9 cellular contexts compared by ENCODE assay signal in the genomic region with DNA sequence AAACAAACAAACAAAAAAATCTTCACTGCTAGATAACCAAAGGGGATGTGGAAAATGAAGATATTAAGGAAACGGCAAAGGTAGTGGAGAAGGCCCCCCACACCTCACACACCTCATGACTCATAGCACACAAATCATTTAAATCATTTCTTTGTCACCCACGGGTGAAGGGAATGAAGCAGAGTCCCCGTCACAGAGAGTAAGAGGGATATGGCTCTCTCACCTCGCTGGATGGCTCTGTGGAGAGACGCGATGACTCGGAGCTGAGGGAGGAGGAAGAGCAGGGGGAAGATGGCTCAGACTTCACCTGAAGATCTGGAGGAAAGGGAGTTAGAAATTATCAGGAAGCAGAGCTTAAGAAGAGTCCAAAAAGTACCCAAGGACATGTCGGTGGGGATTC. TPM values are rescaled to one million over a fixed set of nuclear protein-coding genes. Genes with fewer than 3 reads are reported as not detected.
A peak's percentile ranks its signal among the peaks of the same experiment; 100 is the strongest.
DNase-seq lines count a peak whose midpoint lies in the region; ATAC-seq, FAIRE-seq and TF ChIP-seq lines count a peak whose summit lies in the region.
"Had no signal": no experiment of that assay in that cellular context is flagged by ENCODE, and none has a peak within 500 bp of the region (broad histone marks: within the 10 kb centered on the region; RNA-seq: fewer than 3 reads in every experiment).

No MANE protein-coding gene starts in this region.

- no peak overlapping the region for H3K9ac ChIP-seq in endothelial cell of umbilical vein (replicated peaks; ENCODE audit: extremely low read depth, insufficient read depth, low read length)

- ATAC-seq in CD4-positive, CD25-positive, alpha-beta regulatory T cell (ENCODE audit: low read depth in 2 of 2) = no peak
- no peak for ATAC-seq in GM21737 (IDR thresholded peaks at IDR 0.05; ENCODE audit: unreplicated experiment)

- H3K79me2 ChIP-seq in OCI-LY7 (ENCODE audit: insufficient read depth, low read depth, low read length) (peaks cover 30% of the 10 kb centered on the region; the same call in 1 of the 2 replicates), endothelial cell of umbilical vein (ENCODE audit: control insufficient read depth, insufficient read depth, low read length) (peaks cover 11% of the 10 kb centered on the region)

- peak overlapping the region; percentile 89 for H3K4me3 ChIP-seq in CD4-positive, CD25-positive, alpha-beta regulatory T cell (ENCODE audit: low read depth, low read length)
- peak overlapping the region; percentile 79 for H3K4me3 ChIP-seq in OCI-LY7 (ENCODE audit: low read depth, low read length, poor library complexity, severe bottlenecking)
- peak overlapping the region in 2 of 3 experiments; percentile 84 to 99 for H3K4me3 ChIP-seq in endothelial cell of umbilical vein (replicated peaks in 1 of 3; ENCODE audit: insufficient read depth in 1 of 3, low read depth in 1 of 3, low read length in 3 of 3)

- intact Hi-C loops in OCI-LY7 (cut with micrococcal nuclease; ENCODE audit: unreplicated experiment) (no loop called here), endothelial cell of umbilical vein (cut with micrococcal nuclease) (no loop called here)

- dilution Hi-C loops in endothelial cell of umbilical vein (cut with MboI; ENCODE audit: extremely low pct_ligation_motif_present, low sequenced_read_pairs) = no loop called here

- H3K4me3 Mint-ChIP-seq in CD4-positive, CD25-positive, alpha-beta regulatory T cell = peak overlapping the region; percentile 89 to 100 (median 98)
- peak overlapping the region; percentile 99 for H3K4me3 Mint-ChIP-seq in osteocyte (ENCODE audit: unreplicated experiment)

- H2AFZ ChIP-seq in OCI-LY7 (ENCODE audit: low read length) (no peak overlapping the region), endothelial cell of umbilical vein (ENCODE audit: low read depth, low read length) (no peak overlapping the region)

- H3K36me3 ChIP-seq in CD4-positive, CD25-positive, alpha-beta regulatory T cell (ENCODE audit: control insufficient read depth, insufficient read depth, low read length) = peaks cover 40% of the 10 kb centered on the region
- H3K36me3 ChIP-seq in OCI-LY7 (ENCODE audit: insufficient read depth, low read length) (peaks cover 43% of the 10 kb centered on the region), endothelial cell of umbilical vein (ENCODE audit: control insufficient read depth in 2 of 2, extremely low read depth in 1 of 2, insufficient read depth in 2 of 2, low read length in 2 of 2) (peaks cover 5 to 19% of the 10 kb centered on the region in 2 experiments)

- peak overlapping the region; percentile 95 to 99 (median 98) for H3K27ac Mint-ChIP-seq in CD4-positive, CD25-positive, alpha-beta regulatory T cell
- H3K27ac Mint-ChIP-seq in osteocyte (ENCODE audit: unreplicated experiment) = peak overlapping the region; percentile 100

- H3K9me1 ChIP-seq in endothelial cell of umbilical vein (replicated peaks; ENCODE audit: control insufficient read depth, extremely low read depth, insufficient read depth, low read length) = no peaks in the 10 kb centered on the region

- peaks cover 29% of the 10 kb centered on the region for H3K4me1 ChIP-seq in CD4-positive, CD25-positive, alpha-beta regulatory T cell (ENCODE audit: control insufficient read depth, insufficient read depth, low read length, poor library complexity, severe bottlenecking)
- H3K4me1 ChIP-seq in OCI-LY7 (ENCODE audit: insufficient read depth, low read length, poor library complexity, severe bottlenecking) = peaks cover 29% of the 10 kb centered on the region
- peaks cover 20% of the 10 kb centered on the region for H3K4me1 ChIP-seq in endothelial cell of umbilical vein (ENCODE audit: control insufficient read depth, extremely low read depth, insufficient read depth, low read length)

- no peak for DNase-seq in CD4-positive, CD25-positive, alpha-beta regulatory T cell
- DNase-seq in OCI-LY7 (ENCODE audit: low spot score) = no peak
- DNase-seq in endothelial cell of umbilical vein (ENCODE audit: low read depth, low spot score) = no peak
- no peak for DNase-seq in osteocyte (ENCODE audit: extremely low spot score, unreplicated experiment)
- DNase-seq in GM19238 (ENCODE audit: insufficient read length, low spot score) = no peak
- no peak for DNase-seq in NCI-H1048 (lab: John Stamatoyannopoulos, UW)
- DNase-seq in HCEC 1CT = no peak
- DNase-seq: NCI-H1417 had no signal

- POLR2A ChIA-PET in OCI-LY7 (lab: Charles Lee) (no interaction called here), endothelial cell of umbilical vein (lab: Charles Lee) (interaction anchor here (0.6 kb wide), 1 partner anchor 49 kb away, joined by 6 read pairs; a partner anchor contains a TSS)

- H3K9me3 ChIP-seq in CD4-positive, CD25-positive, alpha-beta regulatory T cell (ENCODE audit: control insufficient read depth in 2 of 2, low read length in 2 of 2) = no peaks in the 10 kb centered on the region
- H3K9me3 ChIP-seq in OCI-LY7 (ENCODE audit: low read length) = no peaks in the 10 kb centered on the region
- H3K9me3 ChIP-seq in endothelial cell of umbilical vein (replicated peaks; ENCODE audit: control insufficient read depth, insufficient read depth, low read length) = no peaks in the 10 kb centered on the region

- H3K4me1 Mint-ChIP-seq in CD4-positive, CD25-positive, alpha-beta regulatory T cell = peaks cover 10 to 57% (median 38%) of the 10 kb centered on the region in 4 donors
- peaks cover 38% of the 10 kb centered on the region for H3K4me1 Mint-ChIP-seq in osteocyte (ENCODE audit: unreplicated experiment)

- no peak for FAIRE-seq in endothelial cell of umbilical vein (lab: Jason Lieb, UNC)

- no peak for TF ChIP-seq CTCF in OCI-LY7 (conservative IDR thresholded peaks at IDR 0.05; ENCODE audit: low read length)
- TF ChIP-seq CTCF in endothelial cell of umbilical vein (IDR thresholded peaks at IDR 0.05; ENCODE audit: extremely low read depth in 1 of 2, insufficient read depth in 1 of 2, low read depth in 1 of 2, low read length in 2 of 2) = no peak
- TF ChIP-seq CTCF in osteocyte (IDR thresholded peaks at IDR 0.05) = no peak

- H3K4me2 ChIP-seq in OCI-LY7 (ENCODE audit: low read length) = peak overlapping the region; percentile 82
- peak overlapping the region; percentile 57 for H3K4me2 ChIP-seq in endothelial cell of umbilical vein (ENCODE audit: insufficient read depth, low read length)

- peak overlapping the region; percentile 77 for H3K27ac ChIP-seq in CD4-positive, CD25-positive, alpha-beta regulatory T cell (ENCODE audit: insufficient read depth, low read length, poor library complexity, severe bottlenecking)
- H3K27ac ChIP-seq in OCI-LY7 (ENCODE audit: low read depth, low read length, poor library complexity, severe bottlenecking) = no peak overlapping the region
- H3K27ac ChIP-seq in endothelial cell of umbilical vein (ENCODE audit: insufficient read depth, low read depth, low read length) = no peak overlapping the region

- no peaks in the 10 kb centered on the region for H3K27me3 ChIP-seq in CD4-positive, CD25-positive, alpha-beta regulatory T cell (ENCODE audit: control insufficient read depth, insufficient read depth, low read length)
- no peaks in the 10 kb centered on the region for H3K27me3 ChIP-seq in endothelial cell of umbilical vein (ENCODE audit: control insufficient read depth in 2 of 2, insufficient read depth in 2 of 2, low read length in 2 of 2)

- BruUV-seq in OCI-LY7 (replicated peaks; lab: Mats Ljungman, UMichigan) (no TSS peak), endothelial cell of umbilical vein (replicated peaks; lab: Mats Ljungman, UMichigan) (no TSS peak)

- H4K20me1 ChIP-seq in OCI-LY7 (ENCODE audit: insufficient read depth, low read length) = no peaks in the 10 kb centered on the region
- no peaks in the 10 kb centered on the region for H4K20me1 ChIP-seq in endothelial cell of umbilical vein (replicated peaks; ENCODE audit: control insufficient read depth, extremely low read depth, insufficient read depth, low read length)

- peaks cover 31% of the 10 kb centered on the region for H3K36me3 Mint-ChIP-seq in CD4-positive, CD25-positive, alpha-beta regulatory T cell
- peaks cover 19% of the 10 kb centered on the region for H3K36me3 Mint-ChIP-seq in osteocyte (ENCODE audit: unreplicated experiment)

- CTCF ChIA-PET in OCI-LY7 (lab: Charles Lee; ENCODE audit: unreplicated experiment) (interaction anchor here (1.4 kb wide), 1 partner anchor 28 kb away, joined by 7 read pairs; no protein-coding TSS in a partner anchor), endothelial cell of umbilical vein (lab: Charles Lee) (interaction anchor here (1.1 to 2.7 kb wide), 2 partner anchors 8 to 10 kb away, joined by 4 to 15 read pairs; no protein-coding TSS in a partner anchor)

- peaks cover 0 to 3% (median 0%) of the 10 kb centered on the region in 7 donors for H3K9me3 Mint-ChIP-seq in CD4-positive, CD25-positive, alpha-beta regulatory T cell
- no peaks in the 10 kb centered on the region for H3K9me3 Mint-ChIP-seq in osteocyte (ENCODE audit: unreplicated experiment)

- TF ChIP-seq POLR2A in endothelial cell of umbilical vein (IDR thresholded peaks at IDR 0.05; ENCODE audit: low read depth, low read length) = no peak

- no peaks in the 10 kb centered on the region for H3K9me2 ChIP-seq in OCI-LY7 (ENCODE audit: insufficient read depth, low read length)

- H3K27me3 Mint-ChIP-seq in CD4-positive, CD25-positive, alpha-beta regulatory T cell = peaks cover 11% of the 10 kb centered on the region
- H3K27me3 Mint-ChIP-seq in osteocyte (ENCODE audit: unreplicated experiment) = no peaks in the 10 kb centered on the region

RNA-seq across cellular contexts. Expression of a gene that starts 1.2 kb away (rescaled TPM):
- total RNA-seq in CD4-positive, CD25-positive, alpha-beta regulatory T cell = 117 TPM
- 10 to 100 TPM; 20.0 to 27.7 (median 24.2) TPM for polyA plus RNA-seq in CD4-positive, CD25-positive, alpha-beta regulatory T cell
- total RNA-seq in OCI-LY7 (2014; rRNA removed; shearing (Covaris generic)) = 44.8 and 57.7 TPM in 2 replicates
- total RNA-seq in OCI-LY7 (2022) = 122 and 125 TPM in 2 replicates
- 102 and 106 TPM in 2 replicates for total RNA-seq in endothelial cell of umbilical vein
- polyA plus RNA-seq in endothelial cell of umbilical vein = 113 and 115 TPM in 2 replicates
- 72.2 and 73.7 TPM in 2 replicates for polyA plus RNA-seq in endothelial cell of umbilical vein (2011; cell fraction: cytosol; rRNA removed)
- 173 and 238 TPM in 2 replicates for polyA plus RNA-seq in endothelial cell of umbilical vein (2011; cell fraction: nucleus; rRNA removed)
- polyA plus RNA-seq in endothelial cell of umbilical vein (2012) = 72.4 and 90.6 TPM in 2 replicates
- polyA minus RNA-seq in endothelial cell of umbilical vein = 87.7 and 103 TPM in 2 replicates
- polyA minus RNA-seq in endothelial cell of umbilical vein (2011; cell fraction: cytosol; rRNA and poly(A)+ RNA removed) = 19.0 TPM
- 72.4 and 80.5 TPM in 2 replicates for polyA minus RNA-seq in endothelial cell of umbilical vein (2011; cell fraction: nucleus; rRNA and poly(A)+ RNA removed)
- total RNA-seq in osteocyte = 109 and 116 TPM in 2 replicates

RNA-seq across cellular contexts. Expression of a gene that starts 3.2 kb away (rescaled TPM):
- total RNA-seq in CD4-positive, CD25-positive, alpha-beta regulatory T cell = 1.5 TPM
- polyA plus RNA-seq in CD4-positive, CD25-positive, alpha-beta regulatory T cell = 1 to 10 TPM; 1.2 to 1.5 (median 1.4) TPM
- 10.1 and 11.6 TPM in 2 replicates for total RNA-seq in OCI-LY7 (2014; rRNA removed; shearing (Covaris generic))
- total RNA-seq in OCI-LY7 (2022) = 8.2 and 8.4 TPM in 2 replicates
- total RNA-seq in endothelial cell of umbilical vein = 5.2 and 6.0 TPM in 2 replicates
- 3.4 and 3.5 TPM in 2 replicates for polyA plus RNA-seq in endothelial cell of umbilical vein
- polyA plus RNA-seq in endothelial cell of umbilical vein (2011; cell fraction: cytosol; rRNA removed) = 3.8 and 4.4 TPM in 2 replicates
- polyA plus RNA-seq in endothelial cell of umbilical vein (2011; cell fraction: nucleus; rRNA removed) = 2.7 and 3.0 TPM in 2 replicates
- 3.3 and 4.7 TPM in 2 replicates for polyA plus RNA-seq in endothelial cell of umbilical vein (2012)
- polyA minus RNA-seq in endothelial cell of umbilical vein = 1.7 and 3.2 TPM in 2 replicates
- polyA minus RNA-seq in endothelial cell of umbilical vein (2011; cell fraction: cytosol; rRNA and poly(A)+ RNA removed) = 1.4 TPM
- polyA minus RNA-seq in endothelial cell of umbilical vein (2011; cell fraction: nucleus; rRNA and poly(A)+ RNA removed) = 1.2 TPM in 2 replicates
- 5.3 and 7.5 TPM in 2 replicates for total RNA-seq in osteocyte

RNA-seq across cellular contexts. Expression of a gene that starts 17.7 kb away (rescaled TPM):
- total RNA-seq in CD4-positive, CD25-positive, alpha-beta regulatory T cell = 11.2 TPM
- under 1 TPM in 2 of 4 donors, not detected in 2; 0.15 to 0.46 TPM for polyA plus RNA-seq in CD4-positive, CD25-positive, alpha-beta regulatory T cell
- 1.7 and 7.1 TPM in 2 replicates for total RNA-seq in OCI-LY7 (2014; rRNA removed; shearing (Covaris generic))
- 9.2 and 10.5 TPM in 2 replicates for total RNA-seq in OCI-LY7 (2022)
- total RNA-seq in endothelial cell of umbilical vein = 2.7 and 3.2 TPM in 2 replicates
- 0.24 and 0.47 TPM in 2 replicates for polyA plus RNA-seq in endothelial cell of umbilical vein
- polyA plus RNA-seq in endothelial cell of umbilical vein (2011; cell fraction: cytosol; rRNA removed) = 0.04 and 0.28 TPM in 2 replicates
- 2.3 and 2.4 TPM in 2 replicates for polyA plus RNA-seq in endothelial cell of umbilical vein (2011; cell fraction: nucleus; rRNA removed)
- 0.05 and 0.14 TPM in 2 replicates for polyA plus RNA-seq in endothelial cell of umbilical vein (2012)
- 0.57 and 0.95 TPM in 2 replicates for polyA minus RNA-seq in endothelial cell of umbilical vein
- polyA minus RNA-seq in endothelial cell of umbilical vein (2011; cell fraction: cytosol; rRNA and poly(A)+ RNA removed) = 1.1 TPM
- polyA minus RNA-seq in endothelial cell of umbilical vein (2011; cell fraction: nucleus; rRNA and poly(A)+ RNA removed) = 2.9 and 3.7 TPM in 2 replicates
- 13.1 and 13.9 TPM in 2 replicates for total RNA-seq in osteocyte

RNA-seq across cellular contexts. Expression of a gene that starts 24.9 kb away (rescaled TPM):
- total RNA-seq in CD4-positive, CD25-positive, alpha-beta regulatory T cell = 0.39 TPM
- polyA plus RNA-seq in CD4-positive, CD25-positive, alpha-beta regulatory T cell = under 1 TPM in 3 of 4 donors, not detected in 1; 0.13 to 0.55 (median 0.18) TPM
- total RNA-seq in OCI-LY7 (2014; rRNA removed; shearing (Covaris generic)) = 0.13 and 0.47 TPM in 2 replicates
- 2.4 and 3.5 TPM in 2 replicates for total RNA-seq in OCI-LY7 (2022)
- 0.76 and 1.3 TPM in 2 replicates for total RNA-seq in endothelial cell of umbilical vein
- polyA plus RNA-seq in endothelial cell of umbilical vein = 0.38 and 0.55 TPM in 2 replicates
- polyA plus RNA-seq in endothelial cell of umbilical vein (2011; cell fraction: cytosol; rRNA removed) = 0.13 and 0.28 TPM in 2 replicates
- 1.1 and 1.3 TPM in 2 replicates for polyA plus RNA-seq in endothelial cell of umbilical vein (2011; cell fraction: nucleus; rRNA removed)
- polyA plus RNA-seq in endothelial cell of umbilical vein (2012) = 0.58 and 1.1 TPM in 2 replicates
- 0.11 TPM in 1 of 2 replicates, not detected in the other for polyA minus RNA-seq in endothelial cell of umbilical vein
- polyA minus RNA-seq in endothelial cell of umbilical vein (2011; cell fraction: cytosol; rRNA and poly(A)+ RNA removed) = not detected
- polyA minus RNA-seq in endothelial cell of umbilical vein (2011; cell fraction: nucleus; rRNA and poly(A)+ RNA removed) = 0.24 TPM in 1 of 2 replicates, not detected in the other
- total RNA-seq in osteocyte = 1.2 and 2.1 TPM in 2 replicates

RNA-seq across cellular contexts. Expression of a gene that starts 27.1 kb away (rescaled TPM):
- total RNA-seq in CD4-positive, CD25-positive, alpha-beta regulatory T cell = 4.8 TPM
- polyA plus RNA-seq in CD4-positive, CD25-positive, alpha-beta regulatory T cell = 1 to 10 TPM; 3.1 to 6.2 (median 5.4) TPM
- total RNA-seq in OCI-LY7 (2014; rRNA removed; shearing (Covaris generic)) = 111 and 130 TPM in 2 replicates
- total RNA-seq in OCI-LY7 (2022) (34.1 and 39.0 TPM in 2 replicates), endothelial cell of umbilical vein (27.2 and 27.6 TPM in 2 replicates), osteocyte (40.8 and 45.5 TPM in 2 replicates)
- polyA plus RNA-seq in endothelial cell of umbilical vein = 44.6 and 47.3 TPM in 2 replicates
- polyA plus RNA-seq in endothelial cell of umbilical vein (2011; cell fraction: cytosol; rRNA removed) = 27.2 and 31.8 TPM in 2 replicates
- polyA plus RNA-seq in endothelial cell of umbilical vein (2011; cell fraction: nucleus; rRNA removed) = 64.0 and 71.2 TPM in 2 replicates
- polyA plus RNA-seq in endothelial cell of umbilical vein (2012) = 18.1 and 18.9 TPM in 2 replicates
- polyA minus RNA-seq in endothelial cell of umbilical vein = 34.7 and 48.9 TPM in 2 replicates
- 26.2 TPM for polyA minus RNA-seq in endothelial cell of umbilical vein (2011; cell fraction: cytosol; rRNA and poly(A)+ RNA removed)
- 20.8 and 23.4 TPM in 2 replicates for polyA minus RNA-seq in endothelial cell of umbilical vein (2011; cell fraction: nucleus; rRNA and poly(A)+ RNA removed)
